2 cellular contexts compared by ENCODE assay signal in genomic region chr1:1959840-1960479, GRCh38.
TF ChIP-seq lines count a peak whose summit lies in the region.

No MANE protein-coding gene starts in this region.

TF ChIP-seq in A549, 52 proteins besides CTCF, POLR2A, EP300 and RAD21:
- TF ChIP-seq SMC3 (IDR thresholded peaks at IDR 0.05) (peak; percentile 68), USF2 (IDR thresholded peaks at IDR 0.05) (no peak), FOSL2 (IDR thresholded peaks at IDR 0.05) (no peak), FOSL2 (CRISPR knock-in tag; IDR thresholded peaks at IDR 0.05) (peak; percentile 44)

TF ChIP-seq in HepG2, 621 proteins besides CTCF, POLR2A, EP300 and RAD21 (continues in another document):
- TF ChIP-seq HDAC1 (CRISPR knock-in tag; IDR thresholded peaks at IDR 0.05) (peak; percentile 86), ZNF33A (CRISPR knock-in tag; IDR thresholded peaks at IDR 0.05; ENCODE audit: borderline replicate concordance) (no peak), RARA (CRISPR knock-in tag; IDR thresholded peaks at IDR 0.05) (peak; percentile 95), ZNF782 (CRISPR knock-in tag; IDR thresholded peaks at IDR 0.05; ENCODE audit: borderline replicate concordance) (no peak), RBM39 (IDR thresholded peaks at IDR 0.05; ENCODE audit: low read depth, low read length, poor library complexity, severe bottlenecking) (peak; percentile 53), NFYC (CRISPR knock-in tag; IDR thresholded peaks at IDR 0.05) (no peak), ZNF891 (CRISPR knock-in tag; IDR thresholded peaks at IDR 0.05) (no peak), SATB2 (CRISPR knock-in tag; IDR thresholded peaks at IDR 0.05) (no peak), ZNF251 (CRISPR knock-in tag; IDR thresholded peaks at IDR 0.05) (no peak), WIZ (CRISPR knock-in tag; IDR thresholded peaks at IDR 0.05) (no peak; the same call in 1 of the 2 replicates), SOX5 (CRISPR knock-in tag; IDR thresholded peaks at IDR 0.05; ENCODE audit: borderline replicate concordance) (peak; percentile 63), ZMYM2 (CRISPR knock-in tag; IDR thresholded peaks at IDR 0.05) (peak; percentile 80), ZFP37 (CRISPR knock-in tag; IDR thresholded peaks at IDR 0.05; ENCODE audit: borderline replicate concordance) (no peak), ZNF383 (CRISPR knock-in tag; IDR thresholded peaks at IDR 0.05; ENCODE audit: borderline replicate concordance) (no peak), MYC (CRISPR knock-in tag; IDR thresholded peaks at IDR 0.05; ENCODE audit: borderline replicate concordance) (peak; percentile 79; the same call in 1 of the 2 replicates), TIGD3 (CRISPR knock-in tag; IDR thresholded peaks at IDR 0.05; ENCODE audit: borderline replicate concordance) (no peak), HMG20A (CRISPR knock-in tag; IDR thresholded peaks at IDR 0.05; ENCODE audit: borderline replicate concordance) (peak; percentile 65; the same call in 1 of the 2 replicates), MED8 (CRISPR knock-in tag; IDR thresholded peaks at IDR 0.05; ENCODE audit: insufficient replicate concordance) (no peak), SRSF9 (IDR thresholded peaks at IDR 0.05; ENCODE audit: borderline replicate concordance, insufficient read depth, low read depth, low read length, poor library complexity, severe bottlenecking) (no peak), CHD4 (IDR thresholded peaks at IDR 0.05; ENCODE audit: borderline replicate concordance, low read length) (no peak), FOXM1 (CRISPR knock-in tag; IDR thresholded peaks at IDR 0.05) (no peak), RXRA (CRISPR knock-in tag; IDR thresholded peaks at IDR 0.05) (peak; percentile 84), FOXC1 (CRISPR knock-in tag; IDR thresholded peaks at IDR 0.05; ENCODE audit: borderline replicate concordance) (peak; percentile 70; the same call in 1 of the 2 replicates), ZNF18 (CRISPR knock-in tag; IDR thresholded peaks at IDR 0.05; ENCODE audit: insufficient replicate concordance) (peak; percentile 81), ZIK1 (CRISPR knock-in tag; IDR thresholded peaks at IDR 0.05; ENCODE audit: borderline replicate concordance, low read depth) (no peak), PHF21A (CRISPR knock-in tag; IDR thresholded peaks at IDR 0.05) (peak; percentile 95), ZNF512B (CRISPR knock-in tag; IDR thresholded peaks at IDR 0.05; ENCODE audit: borderline replicate concordance) (no peak), HDAC6 (IDR thresholded peaks at IDR 0.05; ENCODE audit: low read depth, low read length) (no peak), ARID2 (CRISPR knock-in tag; IDR thresholded peaks at IDR 0.05; ENCODE audit: borderline replicate concordance) (no peak), NCOA5 (CRISPR knock-in tag; IDR thresholded peaks at IDR 0.05) (no peak), ZNF790 (CRISPR knock-in tag; IDR thresholded peaks at IDR 0.05; ENCODE audit: borderline replicate concordance) (no peak), HMG20B (CRISPR knock-in tag; conservative IDR thresholded peaks at IDR 0.05) (0 out of 2 replicates have a peak, but pooled peaks have one; percentile 9), SAFB2 (CRISPR knock-in tag; IDR thresholded peaks at IDR 0.05; ENCODE audit: borderline replicate concordance, low read depth) (peak; percentile 46; the same call in 1 of the 2 replicates), ZNF263 (CRISPR knock-in tag; IDR thresholded peaks at IDR 0.05) (peak; percentile 85), ETV5 (CRISPR knock-in tag; IDR thresholded peaks at IDR 0.05; ENCODE audit: borderline replicate concordance) (peak; percentile 75; the same call in 1 of the 2 replicates), MEIS2 (CRISPR knock-in tag; IDR thresholded peaks at IDR 0.05) (no peak; the same call in 1 of the 2 replicates), YEATS4 (CRISPR knock-in tag; IDR thresholded peaks at IDR 0.05; ENCODE audit: borderline replicate concordance) (0 out of 2 replicates have a peak, but pooled peaks have one; percentile 56), ZNF30 (CRISPR knock-in tag; IDR thresholded peaks at IDR 0.05) (no peak), ZBTB1 (CRISPR knock-in tag; IDR thresholded peaks at IDR 0.05; ENCODE audit: borderline replicate concordance) (no peak), SOX13 (IDR thresholded peaks at IDR 0.05) (0 out of 2 replicates have a peak, but pooled peaks have one; percentile 17), SOX13 (CRISPR knock-in tag; conservative IDR thresholded peaks at IDR 0.05 in 1 of 2, IDR thresholded peaks at IDR 0.05 in 1 of 2) (peak in 1 of 2 experiments; percentile 16; a peak in 1 of 4 replicates), DZIP1 (CRISPR knock-in tag; IDR thresholded peaks at IDR 0.05) (no peak), IKZF1 (IDR thresholded peaks at IDR 0.05) (no peak), BATF2 (CRISPR knock-in tag; IDR thresholded peaks at IDR 0.05) (no peak), ETV6 (CRISPR knock-in tag; conservative IDR thresholded peaks at IDR 0.05) (no peak), ZNF143 (CRISPR knock-in tag; IDR thresholded peaks at IDR 0.05) (peak; percentile 51), ETS1 (CRISPR knock-in tag; IDR thresholded peaks at IDR 0.05) (no peak), ZNF260 (CRISPR knock-in tag; IDR thresholded peaks at IDR 0.05; ENCODE audit: borderline replicate concordance, low read depth) (no peak), ZNF24 (IDR thresholded peaks at IDR 0.05) (no peak), AGO2 (optimal IDR thresholded peaks at IDR 0.05; ENCODE audit: low read depth, low read length) (peak; percentile 66), ZNF549 (CRISPR knock-in tag; IDR thresholded peaks at IDR 0.05) (no peak), RERE (CRISPR knock-in tag; IDR thresholded peaks at IDR 0.05; ENCODE audit: low read depth) (peak; percentile 23; the same call in 1 of the 2 replicates), ZNF337 (CRISPR knock-in tag; IDR thresholded peaks at IDR 0.05; ENCODE audit: borderline replicate concordance, low read depth) (0 out of 2 replicates have a peak, but pooled peaks have one; percentile 47), KAT8 (CRISPR knock-in tag; IDR thresholded peaks at IDR 0.05) (peak; percentile 27; the same call in 1 of the 2 replicates), ZNF530 (CRISPR knock-in tag; IDR thresholded peaks at IDR 0.05; ENCODE audit: low read depth) (no peak), TCF7L2 (IDR thresholded peaks at IDR 0.05; ENCODE audit: low read depth, low read length) (no peak)
